ENCODE assay signal across 20 cellular contexts in genomic region chr20:50406610-50407136, GRCh38.
DNase-seq lines count a peak whose midpoint lies in the region; ATAC-seq, FAIRE-seq and TF ChIP-seq lines count a peak whose summit lies in the region.
"Had no signal": no experiment of that assay in that cellular context is flagged by ENCODE, and none has a peak within 500 bp of the region (broad histone marks: within the 10 kb centered on the region; RNA-seq: fewer than 3 reads in every experiment).

No MANE protein-coding gene starts in this region.

- TF ChIP-seq RAD21 in A549 (conservative IDR thresholded peaks at IDR 0.05 in 1 of 2, IDR thresholded peaks at IDR 0.05 in 1 of 2): no peak

- H2BK20ac ChIP-seq in H9 (ENCODE audit: low read depth, low read length, poor library complexity, severe bottlenecking): no peak overlapping the region

- no peak overlapping the region for H4K91ac ChIP-seq in H9 (ENCODE audit: insufficient read length, low read depth, low read length)

- POLR2A ChIA-PET in A549 (lab: Yijun Ruan, JAX): no interaction called here

- TF ChIP-seq POLR2A in A549 (IDR thresholded peaks at IDR 0.05; ENCODE audit: low read length) (no peak), right lobe of liver (IDR thresholded peaks at IDR 0.05) (no peak)

- H3K23me2 ChIP-seq in H9 (ENCODE audit: insufficient read length, low read depth, low read length, poor library complexity, severe bottlenecking): no peaks in the 10 kb centered on the region

- H3K14ac ChIP-seq in H9 (ENCODE audit: insufficient read depth, low read length): no peak overlapping the region

- H3K4me1 ChIP-seq in A549 (peaks cover 12% of the 10 kb centered on the region), NT2/D1 (ENCODE audit: insufficient read depth, insufficient read length) (no peaks in the 10 kb centered on the region), right lobe of liver (peaks cover 0 to 72% (median 29%) of the 10 kb centered on the region in 4 donors), H9 (ENCODE audit: insufficient read depth, low read length) (no peaks in the 10 kb centered on the region)

- H3K4me3 Mint-ChIP-seq in H9: no peak overlapping the region
- H3K4me3 Mint-ChIP-seq: CD14-positive monocyte; CD8-positive, alpha-beta T cell; GM23338 had no signal

- no peak overlapping the region for H2BK120ac ChIP-seq in H9 (ENCODE audit: low read depth, low read length, poor library complexity, severe bottlenecking)

- H3K4me3 ChIP-seq in A549 (no peak overlapping the region), NT2/D1 (ENCODE audit: insufficient read length, low read depth) (no peak overlapping the region), coronary artery (no peak overlapping the region), right lobe of liver (no peak overlapping the region)
- H3K4me3 ChIP-seq: GM23338 had no signal

- H4K5ac ChIP-seq in H9 (ENCODE audit: insufficient read length, low read depth, low read length): no peak overlapping the region

- no peak overlapping the region for H4K8ac ChIP-seq in H9 (replicated peaks; ENCODE audit: insufficient read length, low read depth, low read length)

- H3K4me1 Mint-ChIP-seq in H9: peaks cover 2 to 3% of the 10 kb centered on the region in 2 experiments

- H3K27me3 Mint-ChIP-seq in H9 (ENCODE audit: low read depth): peaks cover 10% of the 10 kb centered on the region

- no peak overlapping the region for H3K56ac ChIP-seq in H9 (ENCODE audit: insufficient read length, low read depth, low read length)

- H3K9ac ChIP-seq in NT2/D1 (ENCODE audit: insufficient read length, low read depth) (peak overlapping the region; percentile 12), H9 (ENCODE audit: extremely low read depth, insufficient read length, low read length) (no peak overlapping the region)

- DNase-seq in A549 (ENCODE audit: low read depth in 1 of 2, low spot score in 1 of 2): no peak
- no peak for DNase-seq in NT2/D1 (ENCODE audit: low read depth, low spot score)
- no peak for DNase-seq in coronary artery (ENCODE audit: low spot score)
- DNase-seq in right lobe of liver: no peak
- no peak for DNase-seq in NCI-H69 (lab: John Stamatoyannopoulos, UW)
- no peak for DNase-seq in frontal cortex (ENCODE audit: low spot score in 2 of 2)
- DNase-seq in H9: no peak
- DNase-seq: CD8-positive, alpha-beta T cell; COR-L47; DMS153; DMS79 treated with DMSO at 0.1 percent for 48 hours; EL; H7 had no signal

- H2AK5ac ChIP-seq in H9 (ENCODE audit: insufficient read length, low read length): no peak overlapping the region

- no peak overlapping the region for H2BK5ac ChIP-seq in H9 (ENCODE audit: insufficient read length, low read length)

- H3K4ac ChIP-seq in H9 (ENCODE audit: low read depth, low read length): no peak overlapping the region

- H3K36me3 Mint-ChIP-seq in H9 (ENCODE audit: insufficient read depth in 1 of 3, low read depth in 3 of 3): no peaks in the 10 kb centered on the region
- H3K36me3 Mint-ChIP-seq: CD14-positive monocyte; CD8-positive, alpha-beta T cell had no signal

- H3K18ac ChIP-seq in H9 (ENCODE audit: insufficient read length, low read depth, low read length): no peak overlapping the region

- H3K27ac ChIP-seq in A549 (peak overlapping the region; percentile 41 to 67; a peak in 3 of 6 replicates), coronary artery (peak overlapping the region; percentile 72 to 98), right lobe of liver (peak overlapping the region in 2 of 3 donors; percentile 93 to 95), H9 (ENCODE audit: insufficient read length, low read depth, low read length) (no peak overlapping the region)

- H3K23ac ChIP-seq in H9 (ENCODE audit: insufficient read length, low read depth, low read length): no peak overlapping the region

- 85% methylated on average over 9 of the region's 9 CpGs for WGBS in A549 (ENCODE audit: missing lambda C conversion rate)
- 77% methylated on average over 5 of the region's 9 CpGs for WGBS in right lobe of liver (ENCODE audit: insufficient coverage, low coverage, low lambda C conversion rate, missing lambda C conversion rate)
- no CpG with 5 or more reads among the region's 9 CpGs for WGBS in H9 (ENCODE audit: extremely low coverage, insufficient read length, low lambda C conversion rate)

- H3K4me2 ChIP-seq in A549 (no peak overlapping the region), H9 (ENCODE audit: insufficient read depth, insufficient read length, low read length) (no peak overlapping the region)
- H3K4me2 ChIP-seq: GM23338 had no signal

- no peak for TF ChIP-seq CTCF in A549 (IDR thresholded peaks at IDR 0.05)
- no peak for TF ChIP-seq CTCF in coronary artery (IDR thresholded peaks at IDR 0.05)
- TF ChIP-seq CTCF in right lobe of liver (IDR thresholded peaks at IDR 0.05): no peak
- no peak for TF ChIP-seq CTCF in H9 (conservative IDR thresholded peaks at IDR 0.05)

- TF ChIP-seq EP300 in A549 (IDR thresholded peaks at IDR 0.05): no peak

- no peak overlapping the region for H2BK15ac ChIP-seq in H9 (ENCODE audit: low read depth, low read length)

- H3K9me3 Mint-ChIP-seq in H9: peaks cover 3 to 4% of the 10 kb centered on the region in 2 experiments; a peak in 3 of 5 replicates
- H3K9me3 Mint-ChIP-seq: CD8-positive, alpha-beta T cell had no signal

- H4K20me1 ChIP-seq in H9 (ENCODE audit: control insufficient read depth, insufficient read depth, insufficient read length): no peaks in the 10 kb centered on the region

- H3K79me2 ChIP-seq in H9 (ENCODE audit: insufficient read depth, low read length): no peaks in the 10 kb centered on the region

- peaks cover 11% of the 10 kb centered on the region for H3K9me3 ChIP-seq in A549
- peaks cover 8% of the 10 kb centered on the region; the same call in 1 of the 2 replicates for H3K9me3 ChIP-seq in NT2/D1 (ENCODE audit: insufficient read depth, low read length)
- no peaks in the 10 kb centered on the region for H3K9me3 ChIP-seq in right lobe of liver
- no peaks in the 10 kb centered on the region for H3K9me3 ChIP-seq in H9 (ENCODE audit: control insufficient read depth, low read depth, low read length)

- no peak overlapping the region for H2BK12ac ChIP-seq in H9 (ENCODE audit: insufficient read length, low read depth, low read length)

- FAIRE-seq in A549 (lab: Jason Lieb, UNC) (no peak), frontal cortex (lab: Jason Lieb, UNC) (no peak)
- FAIRE-seq: A204.1, D721Med, G401.6, GM12891 had no signal

- H3K27me3 ChIP-seq in NT2/D1 (ENCODE audit: insufficient read depth, insufficient read length) (peaks cover 5% of the 10 kb centered on the region), right lobe of liver (no peaks in the 10 kb centered on the region), H9 (ENCODE audit: insufficient read depth, low read length) (no peaks in the 10 kb centered on the region)

- no peaks in the 10 kb centered on the region for H3K79me1 ChIP-seq in H9 (ENCODE audit: insufficient read depth, low read depth, low read length, poor library complexity, severe bottlenecking)

- H3T11ph ChIP-seq in H9 (ENCODE audit: low read length): no peak overlapping the region

- CTCF ChIA-PET in A549 (lab: Yijun Ruan, JAX): no interaction called here

- intact Hi-C loops in right lobe of liver (cut with DNase I): no loop called here

- ATAC-seq in A549 (no peak), right lobe of liver (no peak), HG02973 (IDR thresholded peaks at IDR 0.05; ENCODE audit: unreplicated experiment) (no peak)
- ATAC-seq: CD8-positive, alpha-beta T cell; GM23338 had no signal

- no peak overlapping the region; a peak in 1 of 7 replicates for H3K27ac Mint-ChIP-seq in H9
- H3K27ac Mint-ChIP-seq: CD8-positive, alpha-beta T cell; GM23338 had no signal

- no peaks in the 10 kb centered on the region for H3K36me3 ChIP-seq in NT2/D1 (ENCODE audit: insufficient read depth, insufficient read length, low read length)
- H3K36me3 ChIP-seq in right lobe of liver: no peaks in the 10 kb centered on the region

- H2AFZ ChIP-seq in H9 (ENCODE audit: low read length): no peak overlapping the region
- H2AFZ ChIP-seq: GM23338 had no signal

TF ChIP-seq in A549, 52 proteins besides CTCF, POLR2A, EP300 and RAD21:
- no peak for TF ChIP-seq FOSL2 (IDR thresholded peaks at IDR 0.05)
- TF ChIP-seq FOSL2 (CRISPR knock-in tag; IDR thresholded peaks at IDR 0.05): no peak
- TF ChIP-seq MAX (IDR thresholded peaks at IDR 0.05): no peak
- TF ChIP-seq RCOR1 (IDR thresholded peaks at IDR 0.05; ENCODE audit: low read depth, low read length): no peak
- TF ChIP-seq PBX3 (IDR thresholded peaks at IDR 0.05): no peak
- TF ChIP-seq CBX2 (IDR thresholded peaks at IDR 0.05; ENCODE audit: borderline replicate concordance, low read depth): no peak
- TF ChIP-seq SREBF2 (IDR thresholded peaks at IDR 0.05): no peak
- no peak for TF ChIP-seq FOXS1 (CRISPR knock-in tag; IDR thresholded peaks at IDR 0.05)
- TF ChIP-seq HEYL (CRISPR knock-in tag; IDR thresholded peaks at IDR 0.05): no peak
- no peak for TF ChIP-seq ZC3H11A (IDR thresholded peaks at IDR 0.05)
